Comparison of ENCODE assay signal across 8 cellular contexts in genomic region chr17:4304417-4305027, GRCh38. TPM values are rescaled to one million over a fixed set of nuclear protein-coding genes. Genes with fewer than 3 reads are reported as not detected.
A peak's percentile ranks its signal among the peaks of the same experiment; 100 is the strongest.
DNase-seq lines count a peak whose midpoint lies in the region; ATAC-seq, FAIRE-seq and TF ChIP-seq lines count a peak whose summit lies in the region.

No MANE protein-coding gene starts in this region.

- H2AFZ ChIP-seq in keratinocyte (ENCODE audit: control insufficient read depth, low read length), result no peak overlapping the region

- peaks cover 3% of the 10 kb centered on the region for H3K4me1 ChIP-seq in DOHH2 (ENCODE audit: control insufficient read depth, low read length)
- no peaks in the 10 kb centered on the region for H3K4me1 ChIP-seq in keratinocyte (ENCODE audit: control insufficient read depth, extremely low read depth, insufficient read depth, low read length)

- H4K20me1 ChIP-seq in DOHH2 (ENCODE audit: control insufficient read depth, insufficient read depth, low read depth, low read length) (peaks cover 20% of the 10 kb centered on the region), keratinocyte (ENCODE audit: control insufficient read depth, extremely low read depth, insufficient read depth, low read length) (peaks cover 8% of the 10 kb centered on the region)

- dilution Hi-C loops in keratinocyte (cut with MboI; ENCODE audit: extremely low pct_ligation_motif_present, low sequenced_read_pairs), result loop anchor here (25.0 kb wide), 1 partner anchor 108 kb away; no protein-coding TSS in a partner anchor

- H3K27ac ChIP-seq in DOHH2 (ENCODE audit: low read depth, low read length) (no peak overlapping the region), brain microvascular endothelial cell (no peak overlapping the region), keratinocyte (ENCODE audit: control insufficient read depth, insufficient read depth, low read length) (no peak overlapping the region)

- no peak for FAIRE-seq in keratinocyte (lab: Jason Lieb, UNC)

- H3K4me3 ChIP-seq in DOHH2 (ENCODE audit: low read length) (no peak overlapping the region), LNCaP clone FGC (ENCODE audit: low read depth, low read length) (no peak overlapping the region), brain microvascular endothelial cell (ENCODE audit: low read depth, low read length) (no peak overlapping the region), keratinocyte (ENCODE audit: control insufficient read depth in 2 of 3, extremely low read depth in 1 of 3, insufficient read depth in 2 of 3, low read depth in 1 of 3, low read length in 3 of 3) (no peak overlapping the region)

- H3F3A ChIP-seq in DOHH2 (ENCODE audit: control insufficient read depth, insufficient read depth), result peaks cover 53% of the 10 kb centered on the region

- no peak for DNase-seq in LNCaP clone FGC (ENCODE audit: low read depth)
- peak in 4 of 5 donors; percentile 29 to 56 (median 47) for DNase-seq in T-helper 1 cell
- peak; percentile 49 for DNase-seq in brain microvascular endothelial cell
- no peak for DNase-seq in keratinocyte (ENCODE audit: low read depth, low spot score)
- DNase-seq in stimulated activated CD4-positive, alpha-beta T cell treated with anti-CD3 and anti-CD28 coated beads, Interleukin-4, amount 100 ng/mL, for 4 hours, result peak; percentile 16 to 26

- H3K9ac ChIP-seq in keratinocyte (ENCODE audit: control insufficient read depth, extremely low read depth, insufficient read depth, low read length), result no peak overlapping the region

- no peaks in the 10 kb centered on the region for H3K27me3 ChIP-seq in DOHH2 (ENCODE audit: control insufficient read depth, low read length)
- H3K27me3 ChIP-seq in brain microvascular endothelial cell (replicated peaks), result no peaks in the 10 kb centered on the region
- no peaks in the 10 kb centered on the region for H3K27me3 ChIP-seq in keratinocyte (ENCODE audit: control insufficient read depth, extremely low read depth, insufficient read depth, low read length)

- H3K36me3 ChIP-seq in DOHH2 (ENCODE audit: control insufficient read depth, low read length), result peaks cover 85% of the 10 kb centered on the region
- no peaks in the 10 kb centered on the region for H3K36me3 ChIP-seq in brain microvascular endothelial cell (replicated peaks)
- H3K36me3 ChIP-seq in keratinocyte (ENCODE audit: control insufficient read depth in 2 of 2, extremely low read depth in 1 of 2, insufficient read depth in 2 of 2, low read length in 2 of 2), result peaks cover 16 to 20% of the 10 kb centered on the region in 2 experiments

- H3K9me2 ChIP-seq in DOHH2 (replicated peaks; ENCODE audit: control insufficient read depth, low read length), result no peaks in the 10 kb centered on the region

- H3K9me3 ChIP-seq in DOHH2 (ENCODE audit: control insufficient read depth, insufficient read depth, low read length) (no peaks in the 10 kb centered on the region), keratinocyte (ENCODE audit: control insufficient read depth, low read depth, low read length) (no peaks in the 10 kb centered on the region)

- in situ Hi-C loops in brain microvascular endothelial cell (cut with HindIII; ENCODE audit: low pct_ligation_motif_present, low sequenced_read_pairs), result no loop called here

- H3K79me2 ChIP-seq in DOHH2 (ENCODE audit: control insufficient read depth, low read length), result peaks cover 97% of the 10 kb centered on the region
- H3K79me2 ChIP-seq in keratinocyte (ENCODE audit: control insufficient read depth, insufficient read depth, low read length), result peaks cover 81% of the 10 kb centered on the region

- ATAC-seq in GM19023 (IDR thresholded peaks at IDR 0.05; ENCODE audit: unreplicated experiment) (no peak), HG02970 (IDR thresholded peaks at IDR 0.05; ENCODE audit: low FRiP score, unreplicated experiment) (no peak)

- H3K4me2 ChIP-seq in DOHH2 (ENCODE audit: low read length) (no peak overlapping the region), keratinocyte (ENCODE audit: control insufficient read depth, extremely low read depth, insufficient read depth, low read depth, low read length) (no peak overlapping the region)

- TF ChIP-seq CTCF in DOHH2 (IDR thresholded peaks at IDR 0.05; ENCODE audit: low read depth, low read length, poor library complexity, severe bottlenecking) (peak; percentile 71), LNCaP clone FGC (IDR thresholded peaks at IDR 0.05; ENCODE audit: control insufficient read depth, extremely low read depth, insufficient read depth) (peak; percentile 63), brain microvascular endothelial cell (IDR thresholded peaks at IDR 0.05; ENCODE audit: low read depth, low read length, missing control alignments) (peak; percentile 76), keratinocyte (optimal IDR thresholded peaks at IDR 0.05 in 1 of 3, IDR thresholded peaks at IDR 0.05 in 1 of 3, conservative IDR thresholded peaks at IDR 0.05 in 1 of 3; ENCODE audit: extremely low read depth in 1 of 3, insufficient read depth in 2 of 3, low read length in 3 of 3) (peak in 2 of 3 experiments; percentile 60 to 62)

- peaks cover 2% of the 10 kb centered on the region for H3K9me1 ChIP-seq in keratinocyte (ENCODE audit: control insufficient read depth, extremely low read depth, insufficient read depth, low read length)

RNA-seq across cellular contexts. Expression of gene ANKFY1, which starts 40.7 kb away (rescaled TPM):
- polyA plus RNA-seq in keratinocyte, result 17.4 to 34.6 TPM (median 27.0 TPM) in 3 replicates
- polyA plus RNA-seq in keratinocyte (2011; ENCODE audit: low read depth), result 8.9 TPM
- 20.6 and 23.3 TPM in 2 replicates for polyA plus RNA-seq in keratinocyte (2011; cell fraction: cytosol; rRNA removed)
- polyA plus RNA-seq in keratinocyte (2011; cell fraction: nucleus; rRNA removed), result 74.6 and 76.5 TPM in 2 replicates
- 13.9 and 25.2 TPM in 2 replicates for polyA plus RNA-seq in keratinocyte (2012; ENCODE audit: low replicate concordance)
- polyA minus RNA-seq in keratinocyte, result 56.7 to 130 TPM (median 69.2 TPM) in 3 replicates
- 29.9 TPM for polyA minus RNA-seq in keratinocyte (2011; cell fraction: cytosol; rRNA and poly(A)+ RNA removed)
- 54.7 and 97.6 TPM in 2 replicates for polyA minus RNA-seq in keratinocyte (2011; cell fraction: nucleus; rRNA and poly(A)+ RNA removed)

Comparison
In these comparisons a context has a peak if more than half of its experiments do, and no peak if none do; other contexts are left out.
1. DNase-seq: peak in T-helper 1 cell (4 of 5), brain microvascular endothelial cell (single experiment) and stimulated activated CD4-positive, alpha-beta T cell treated with anti-CD3 and anti-CD28 coated beads, Interleukin-4, amount 100 ng/mL, for 4 hours (2 of 2); none in LNCaP clone FGC (single experiment) and keratinocyte (single experiment).
2. Peak in every context shown above with its lines, with median percentiles within 50 percentile points of each other: CTCF ChIP-seq.